ENCODE assay signal across 1 cellular context in genomic region chr6:52361347-52361944, GRCh38.
TF ChIP-seq lines count a peak whose summit lies in the region.

No MANE protein-coding gene starts in this region.

TF ChIP-seq in WTC11, 78 proteins besides CTCF, POLR2A, EP300 and RAD21 (continued from another document):
- no peak for TF ChIP-seq AFF4 (CRISPR knock-in tag; IDR thresholded peaks at IDR 0.05; ENCODE audit: borderline replicate concordance)
- TF ChIP-seq PRRX2 (CRISPR knock-in tag; IDR thresholded peaks at IDR 0.05) = no peak
- no peak for TF ChIP-seq FOXP1 (CRISPR knock-in tag; IDR thresholded peaks at IDR 0.05; ENCODE audit: borderline replicate concordance)
- no peak for TF ChIP-seq CBFB (CRISPR knock-in tag; IDR thresholded peaks at IDR 0.05; ENCODE audit: low read depth)
- no peak for TF ChIP-seq ZNF219 (CRISPR knock-in tag; IDR thresholded peaks at IDR 0.05; ENCODE audit: borderline replicate concordance)
- TF ChIP-seq TEAD1 (CRISPR knock-in tag; IDR thresholded peaks at IDR 0.05) = no peak
- TF ChIP-seq RELA (CRISPR knock-in tag; IDR thresholded peaks at IDR 0.05; ENCODE audit: borderline replicate concordance) = no peak
- TF ChIP-seq MXD4 (CRISPR knock-in tag; IDR thresholded peaks at IDR 0.05; ENCODE audit: borderline replicate concordance) = no peak
- TF ChIP-seq ETV6 (CRISPR knock-in tag; IDR thresholded peaks at IDR 0.05) = no peak
